In genomic region chr13:34172048-34172447, GRCh38 we compare ENCODE assay signal across 24 cellular contexts.
"Had no signal": no experiment of that assay in that cellular context is flagged by ENCODE, and none has a peak within 500 bp of the region (broad histone marks: within the 10 kb centered on the region; RNA-seq: fewer than 3 reads in every experiment).

No MANE protein-coding gene starts in this region.

- H3K4me3 Mint-ChIP-seq: activated CD8-positive, alpha-beta T cell treated with anti-CD3 and anti-CD28 coated beads for 36 hours; activated naive CD8-positive, alpha-beta T cell; central memory CD8-positive, alpha-beta T cell; dendritic cell treated with granulocyte-macrophage colony-stimulating factor and Interleukin-4, amounts not matched to agents 40 ng/mL and 50 ng/mL, for 4 days; nephron; T-helper 17 cell; type B pancreatic cell had no signal

- H3K4me1 Mint-ChIP-seq: central memory CD8-positive, alpha-beta T cell; T-helper 17 cell had no signal

- H3K36me3 Mint-ChIP-seq: activated naive CD8-positive, alpha-beta T cell; type B pancreatic cell had no signal

- ATAC-seq: activated CD8-positive, alpha-beta T cell treated with anti-CD3 and anti-CD28 coated beads for 36 hours; body of pancreas; T-helper 17 cell had no signal

- DNase-seq: activated CD4-positive, alpha-beta T cell treated with anti-CD3 and anti-CD28 coated beads for 48 hours; activated CD8-positive, alpha-beta T cell treated with anti-CD3 and anti-CD28 coated beads for 36 hours; activated effector memory CD4-positive, alpha-beta T cell treated with anti-CD3 and anti-CD28 coated beads, Interleukin-2, amount 50 U/mL, for 16 hours; activated T-cell treated with anti-CD3 and anti-CD28 coated beads, Interleukin-2, amount 50 U/mL, for 48 hours; amygdala; body of pancreas; effector memory CD4-positive, alpha-beta T cell; mesendoderm; nucleus accumbens; posterior cingulate gyrus; retina; stimulated activated CD4-positive, alpha-beta T cell treated with anti-CD3 and anti-CD28 coated beads, Interleukin-15, amount 100 ng/mL, for 24 hours; stimulated activated CD4-positive, alpha-beta T cell treated with anti-CD3 and anti-CD28 coated beads, Interleukin-4, amount 100 ng/mL, for 4 hours; stimulated activated CD8-positive, alpha-beta memory T cell treated with anti-CD3 and anti-CD28 coated beads, Interleukin-4, amount 100 ng/mL, for 48 hours; stimulated activated naive CD4-positive, alpha-beta T cell treated with Interleukin-2 at 50 U/mL for 16 hours; T-helper 17 cell had no signal

- H3K9me3 Mint-ChIP-seq: activated CD8-positive, alpha-beta T cell treated with anti-CD3 and anti-CD28 coated beads for 36 hours; dendritic cell treated with granulocyte-macrophage colony-stimulating factor and Interleukin-4, amounts not matched to agents 40 ng/mL and 50 ng/mL, for 4 days had no signal

- H3K4me2 ChIP-seq: hepatocyte had no signal

- H3K4me3 ChIP-seq: body of pancreas, hepatocyte, skin epidermis, suprapubic skin had no signal

- H3K79me2 ChIP-seq: hepatocyte had no signal

- H3K27me3 Mint-ChIP-seq: activated CD8-positive, alpha-beta T cell treated with anti-CD3 and anti-CD28 coated beads for 36 hours; activated naive CD8-positive, alpha-beta T cell; central memory CD8-positive, alpha-beta T cell; dendritic cell treated with granulocyte-macrophage colony-stimulating factor and Interleukin-4, amounts not matched to agents 40 ng/mL and 50 ng/mL, for 4 days; type B pancreatic cell had no signal

- H3K36me3 ChIP-seq: suprapubic skin had no signal

- H3K27ac Mint-ChIP-seq: activated CD8-positive, alpha-beta T cell treated with anti-CD3 and anti-CD28 coated beads for 36 hours; activated naive CD8-positive, alpha-beta T cell; dendritic cell treated with granulocyte-macrophage colony-stimulating factor and Interleukin-4, amounts not matched to agents 40 ng/mL and 50 ng/mL, for 4 days; nephron; T-helper 17 cell; type B pancreatic cell had no signal

- H3K27me3 ChIP-seq: body of pancreas, hepatocyte, suprapubic skin had no signal

- H3K9me3 ChIP-seq: body of pancreas, suprapubic skin had no signal

- H2AFZ ChIP-seq: hepatocyte had no signal

- H3K27ac ChIP-seq: body of pancreas, hepatocyte, skin epidermis, suprapubic skin had no signal

- H3K4me1 ChIP-seq: suprapubic skin had no signal
